Comparison of ENCODE assay signal across 26 cellular contexts in the genomic region with DNA sequence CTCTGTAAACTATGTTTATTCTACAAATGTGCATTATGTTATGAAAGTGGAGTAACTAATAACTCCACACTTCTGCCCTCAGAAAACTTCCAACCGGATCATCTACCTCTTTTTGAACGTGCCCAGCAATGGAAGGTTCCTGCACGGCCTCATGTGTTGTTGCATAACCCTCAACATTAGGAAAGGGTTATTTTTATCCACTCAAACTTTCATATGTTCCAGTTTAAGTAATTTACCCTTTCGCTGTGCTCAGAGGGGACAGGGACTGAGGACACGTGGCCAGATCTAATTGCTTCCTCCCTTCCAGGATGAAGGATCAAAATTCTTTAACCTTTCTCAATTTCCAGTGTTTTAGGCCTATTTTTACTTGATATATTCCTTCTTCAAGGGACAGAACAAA. TPM values are rescaled to one million over a fixed set of nuclear protein-coding genes. Genes with fewer than 3 reads are reported as not detected.
A peak's percentile ranks its signal among the peaks of the same experiment; 100 is the strongest.
DNase-seq lines count a peak whose midpoint lies in the region; ATAC-seq and TF ChIP-seq lines count a peak whose summit lies in the region.
"Had no signal": no experiment of that assay in that cellular context is flagged by ENCODE, and none has a peak within 500 bp of the region (broad histone marks: within the 10 kb centered on the region; RNA-seq: fewer than 3 reads in every experiment).

No MANE protein-coding gene starts in this region.

- peaks cover 21 to 46% (median 41%) of the 10 kb centered on the region in 4 donors for H3K4me1 ChIP-seq in esophagus muscularis mucosa
- H3K4me1 ChIP-seq: parathyroid adenoma had no signal

- intact Hi-C loops in Right ventricle myocardium inferior (cut with DNase I) (no loop called here), cardiac septum (cut with DNase I) (no loop called here), esophagus muscularis mucosa (cut with DNase I) (no loop called here)

- TF ChIP-seq POLR2A in esophagus muscularis mucosa (IDR thresholded peaks at IDR 0.05; ENCODE audit: low read depth), result no peak

- TF ChIP-seq EP300 in esophagus muscularis mucosa (IDR thresholded peaks at IDR 0.05), result no peak

- H3K27me3 ChIP-seq in esophagus muscularis mucosa, result no peaks in the 10 kb centered on the region
- H3K27me3 ChIP-seq: esophagus squamous epithelium, sigmoid colon had no signal

- WGBS in esophagus muscularis mucosa, result 45% methylated on average over 5 of the region's 5 CpGs

- peaks cover 32 to 50% (median 38%) of the 10 kb centered on the region in 4 donors for H3K36me3 ChIP-seq in esophagus muscularis mucosa

- no peak for TF ChIP-seq CTCF in esophagus muscularis mucosa (IDR thresholded peaks at IDR 0.05)

- H3K4me3 ChIP-seq in esophagus muscularis mucosa, result no peak overlapping the region
- H3K4me3 ChIP-seq: esophagus squamous epithelium, lower lobe of right lung, sigmoid colon had no signal

- peak; percentile 64 for ATAC-seq in Right ventricle myocardium inferior
- peak; percentile 44 for ATAC-seq in left lobe of liver

- peak overlapping the region in 3 of 4 donors; percentile 20 to 40 (median 21) for H3K27ac ChIP-seq in esophagus muscularis mucosa (replicated peaks in 1 of 4)
- H3K27ac ChIP-seq: esophagus squamous epithelium, lower lobe of right lung, parathyroid adenoma, sigmoid colon, VCaP had no signal

- DNase-seq in Right ventricle myocardium inferior (ENCODE audit: missing footprints), result no peak
- DNase-seq in cardiac septum (ENCODE audit: low spot score), result no peak
- DNase-seq in esophagus muscularis mucosa (ENCODE audit: extremely low spot score), result no peak
- DNase-seq in left lobe of liver (ENCODE audit: low spot score), result no peak
- no peak for DNase-seq in activated CD4-positive, alpha-beta T cell treated with anti-CD3 and anti-CD28 coated beads for 48 hours
- no peak for DNase-seq in A172 (ENCODE audit: low spot score)
- DNase-seq in NCI-H1694 (lab: John Stamatoyannopoulos, UW), result no peak
- no peak for DNase-seq in NCI-H1092 (lab: John Stamatoyannopoulos, UW)
- DNase-seq: activated CD4-positive, alpha-beta T cell treated with anti-CD3 and anti-CD28 coated beads, Interleukin-2, amount 10 ng/mL, durations not matched to agents 24 days and 14 days; activated gamma-delta T cell; activated T-cell treated with anti-CD3 and anti-CD28 coated beads, Interleukin-2, amount 50 U/mL, for 1 hour; dermis blood vessel endothelial cell; DMS53; esophagus squamous epithelium; islet precursor cell; lower lobe of right lung; NCI-H1436; NCI-H2107; NCI-H446; NCI-H82; nephron progenitor cell; sigmoid colon; stimulated activated CD4-positive, alpha-beta T cell treated with anti-CD3 and anti-CD28 coated beads, Interleukin-15, amount 100 ng/mL, for 24 hours; stimulated activated naive CD4-positive, alpha-beta T cell had no signal

- H3K9me3 ChIP-seq in esophagus muscularis mucosa, result no peaks in the 10 kb centered on the region
- H3K9me3 ChIP-seq: esophagus squamous epithelium, lower lobe of right lung had no signal

RNA-seq across cellular contexts. Expression of a gene that starts 29.6 kb away (rescaled TPM):
- total RNA-seq in Right ventricle myocardium inferior (9.7 TPM), cardiac septum (12.0 TPM), esophagus muscularis mucosa (10 to 100 TPM; 46.4 to 95.3 (median 63.7) TPM), left lobe of liver (13.1 TPM)
- 1.4 and 2.3 TPM in 2 replicates for total RNA-seq in A172 (2014; rRNA removed; shearing (Covaris generic))
